Comparison of ENCODE assay signal across 1 cellular context in genomic region chr3:193240436-193240849, GRCh38.
TF ChIP-seq lines count a peak whose summit lies in the region.

No MANE protein-coding gene starts in this region.

TF ChIP-seq in IMR-90, 13 proteins besides CTCF, POLR2A, EP300 and RAD21 (continued from another document):
- TF ChIP-seq ELK1 (IDR thresholded peaks at IDR 0.05; ENCODE audit: borderline replicate concordance, low read depth, low read length) (no peak), MAZ (IDR thresholded peaks at IDR 0.05; ENCODE audit: borderline replicate concordance, low read depth, low read length) (no peak), RCOR1 (IDR thresholded peaks at IDR 0.05; ENCODE audit: insufficient replicate concordance, low read length) (no peak), MAFK (IDR thresholded peaks at IDR 0.05; ENCODE audit: low read depth, low read length) (no peak), NFE2L2 (IDR thresholded peaks at IDR 0.05; ENCODE audit: low read depth, low read length) (no peak), FOS (IDR thresholded peaks at IDR 0.05; ENCODE audit: low read depth, low read length) (no peak), CEBPB (IDR thresholded peaks at IDR 0.05; ENCODE audit: low read depth, low read length) (no peak), MXI1 (IDR thresholded peaks at IDR 0.05; ENCODE audit: borderline replicate concordance, low read depth, low read length) (no peak), BHLHE40 (IDR thresholded peaks at IDR 0.05; ENCODE audit: low read depth, low read length) (no peak), RFX5 (IDR thresholded peaks at IDR 0.05; ENCODE audit: low read depth, low read length) (no peak)
